Comparison of ENCODE assay signal across 15 cellular contexts in genomic region chr10:248307-248706, GRCh38.
DNase-seq lines count a peak whose midpoint lies in the region; ATAC-seq and TF ChIP-seq lines count a peak whose summit lies in the region.
"Had no signal": no experiment of that assay in that cellular context is flagged by ENCODE, and none has a peak within 500 bp of the region (broad histone marks: within the 10 kb centered on the region; RNA-seq: fewer than 3 reads in every experiment).

No MANE protein-coding gene starts in this region.

- DNase-seq in A673 (ENCODE audit: low spot score) (no peak), RPMI7951 (ENCODE audit: low read depth) (peak; percentile 63), nephron progenitor cell (no peak), tibial nerve (ENCODE audit: low spot score in 2 of 2) (no peak), SHP77 (lab: John Stamatoyannopoulos, UW) (no peak)
- peak in 1 of 2 donors; percentile 60 for DNase-seq in central memory CD8-positive, alpha-beta T cell (ENCODE audit: low spot score in 2 of 2)
- DNase-seq in stimulated activated CD4-positive, alpha-beta T cell treated with anti-CD3 and anti-CD28 coated beads, Interleukin-2, amount 100 ng/mL, for 48 hours, result no peak
- DNase-seq: C1 segment of cervical spinal cord; CD4-positive, alpha-beta T cell; COR-L47; DMS153; GM23248 had no signal

- no peaks in the 10 kb centered on the region for H3K4me1 ChIP-seq in A673 (ENCODE audit: insufficient read depth, low read length, poor library complexity, severe bottlenecking)
- no peaks in the 10 kb centered on the region for H3K4me1 ChIP-seq in tibial nerve

- H3K4me1 Mint-ChIP-seq in central memory CD8-positive, alpha-beta T cell, result peaks cover 31% of the 10 kb centered on the region
- H3K4me1 Mint-ChIP-seq in nephron progenitor cell, result peaks cover 18% of the 10 kb centered on the region
- H3K4me1 Mint-ChIP-seq: B cell had no signal

- H3K36me3 ChIP-seq in A673 (ENCODE audit: insufficient read depth, low read length, poor library complexity, severe bottlenecking) (peaks cover 60% of the 10 kb centered on the region), tibial nerve (peaks cover 0 to 82% (median 20%) of the 10 kb centered on the region in 3 donors)

- peaks cover 36% of the 10 kb centered on the region for H3K36me3 Mint-ChIP-seq in central memory CD8-positive, alpha-beta T cell (ENCODE audit: insufficient read depth)
- H3K36me3 Mint-ChIP-seq in nephron progenitor cell (ENCODE audit: low read depth), result peaks cover 68% of the 10 kb centered on the region

- TF ChIP-seq CTCF in A673 (conservative IDR thresholded peaks at IDR 0.05; ENCODE audit: low read depth, low read length) (no peak), nephron progenitor cell (IDR thresholded peaks at IDR 0.05) (no peak), tibial nerve (IDR thresholded peaks at IDR 0.05) (no peak)

- BruUV-seq in A673 (replicated peaks; lab: Mats Ljungman, UMichigan), result TSS peak; percentile 5

- H3K27me3 ChIP-seq in A673 (replicated peaks; ENCODE audit: insufficient read depth, low read depth, low read length, poor library complexity) (no peaks in the 10 kb centered on the region), tibial nerve (no peaks in the 10 kb centered on the region)

- CTCF ChIA-PET in A673 (lab: Charles Lee), result interaction anchor here (0.6 kb wide), 1 partner anchor 47 kb away, joined by 4 read pairs; no protein-coding TSS in a partner anchor

- peak; percentile 83 for ATAC-seq in central memory CD8-positive, alpha-beta T cell (replicated peaks; ENCODE audit: extremely low read depth, poor library complexity, severe bottlenecking)
- no peak for ATAC-seq in HG03025 (IDR thresholded peaks at IDR 0.05; ENCODE audit: low FRiP score, unreplicated experiment)

- POLR2A ChIA-PET in A673 (lab: Charles Lee; ENCODE audit: low non-redundant PET), result no interaction called here

- TF ChIP-seq EP300 in tibial nerve (IDR thresholded peaks at IDR 0.05), result no peak

- no peak overlapping the region for H3K27ac ChIP-seq in A673 (ENCODE audit: low read depth, low read length, poor library complexity, severe bottlenecking)
- no peak overlapping the region for H3K27ac ChIP-seq in tibial nerve
- H3K27ac ChIP-seq: GM23248 had no signal

- peak overlapping the region; percentile 64 for H3K4me3 Mint-ChIP-seq in central memory CD8-positive, alpha-beta T cell
- H3K4me3 Mint-ChIP-seq in nephron progenitor cell, result no peak overlapping the region
- H3K4me3 Mint-ChIP-seq: B cell; CD4-positive, alpha-beta T cell; IgD-negative memory B cell had no signal

- H3K4me3 ChIP-seq in A673 (ENCODE audit: low read depth, low read length, poor library complexity, severe bottlenecking) (no peak overlapping the region), tibial nerve (no peak overlapping the region)
- H3K4me3 ChIP-seq: GM23248 had no signal

- H3K9me3 ChIP-seq in A673 (ENCODE audit: low read depth, low read length, poor library complexity, severe bottlenecking), result no peaks in the 10 kb centered on the region
- H3K9me3 ChIP-seq in tibial nerve, result no peaks in the 10 kb centered on the region

- peak overlapping the region; percentile 87 for H3K27ac Mint-ChIP-seq in central memory CD8-positive, alpha-beta T cell (ENCODE audit: low read depth)
- peak overlapping the region; percentile 30 for H3K27ac Mint-ChIP-seq in nephron progenitor cell
- H3K27ac Mint-ChIP-seq: B cell; CD4-positive, alpha-beta T cell had no signal

- WGBS in tibial nerve, 2 donors, result 90 to 96% methylated on average over 15 of the region's 15 CpGs

- no peak for TF ChIP-seq POLR2A in tibial nerve (IDR thresholded peaks at IDR 0.05)

- H3K27me3 Mint-ChIP-seq in central memory CD8-positive, alpha-beta T cell, result no peaks in the 10 kb centered on the region
- no peaks in the 10 kb centered on the region for H3K27me3 Mint-ChIP-seq in nephron progenitor cell (ENCODE audit: low read depth, poor library complexity)
- H3K27me3 Mint-ChIP-seq: B cell; CD4-positive, alpha-beta T cell; IgD-negative memory B cell had no signal

- H3K9me3 Mint-ChIP-seq in central memory CD8-positive, alpha-beta T cell, result no peaks in the 10 kb centered on the region
- no peaks in the 10 kb centered on the region for H3K9me3 Mint-ChIP-seq in nephron progenitor cell
- H3K9me3 Mint-ChIP-seq: CD4-positive, alpha-beta T cell; IgD-negative memory B cell had no signal

- intact Hi-C loops in A673 (cut with micrococcal nuclease; ENCODE audit: unreplicated experiment), result no loop called here
